1 cellular context compared by ENCODE assay signal in genomic region chr14:70416717-70417349, GRCh38.
TF ChIP-seq lines count a peak whose summit lies in the region.

Gene SYNJ2BP, minus strand, starts transcription at chr14:70417090. Its CDS starts 127 bp downstream, at chr14:70416963.

TF ChIP-seq in HEK293, 187 proteins besides CTCF, POLR2A, EP300 and RAD21 (continued from another document):
- TF ChIP-seq ZNF518A (tag by site-specific recombination; conservative IDR thresholded peaks at IDR 0.05; ENCODE audit: low read depth) (peak; percentile 99), SP2 (tag by site-specific recombination; IDR thresholded peaks at IDR 0.05) (peak; percentile 26; the same call in 1 of the 2 replicates), ZNF16 (tag by site-specific recombination; IDR thresholded peaks at IDR 0.05; ENCODE audit: low read depth) (no peak), ZNF76 (tag by site-specific recombination; IDR thresholded peaks at IDR 0.05; ENCODE audit: borderline replicate concordance, low read depth) (peak; percentile 79; the same call in 1 of the 2 replicates), ZNF169 (tag by site-specific recombination; IDR thresholded peaks at IDR 0.05) (no peak), ELK4 (IDR thresholded peaks at IDR 0.05; ENCODE audit: borderline replicate concordance, low read depth, low read length) (no peak), IKZF3 (tag by site-specific recombination; IDR thresholded peaks at IDR 0.05) (peak; percentile 81), PRDM1 (tag by site-specific recombination; IDR thresholded peaks at IDR 0.05) (peak; percentile 64), ZNF555 (tag by site-specific recombination; conservative IDR thresholded peaks at IDR 0.05) (no peak), SP7 (tag by site-specific recombination; IDR thresholded peaks at IDR 0.05) (0 out of 2 replicates have a peak, but pooled peaks have one; percentile 34), ZNF10 (tag by site-specific recombination; IDR thresholded peaks at IDR 0.05) (peak; percentile 84), ZBTB17 (tag by site-specific recombination; IDR thresholded peaks at IDR 0.05) (peak; percentile 92), ZBTB7A (tag by site-specific recombination; IDR thresholded peaks at IDR 0.05; ENCODE audit: low read depth) (0 out of 2 replicates have a peak, but pooled peaks have one; percentile 37), ZNF692 (tag by site-specific recombination; IDR thresholded peaks at IDR 0.05) (0 out of 2 replicates have a peak, but pooled peaks have one; percentile 17), ZNF654 (tag by site-specific recombination; IDR thresholded peaks at IDR 0.05; ENCODE audit: low read depth) (no peak), ZNF433 (tag by site-specific recombination; IDR thresholded peaks at IDR 0.05; ENCODE audit: low read depth) (no peak), ZNF585B (tag by site-specific recombination; IDR thresholded peaks at IDR 0.05) (no peak), ZNF23 (tag by site-specific recombination; IDR thresholded peaks at IDR 0.05; ENCODE audit: borderline replicate concordance) (no peak), ZNF600 (tag by site-specific recombination; IDR thresholded peaks at IDR 0.05) (peak; percentile 88), SCRT1 (tag by site-specific recombination; IDR thresholded peaks at IDR 0.05; ENCODE audit: borderline replicate concordance) (no peak)
